In genomic region chr15:85379403-85380131, GRCh38 we compare ENCODE assay signal across 8 cellular contexts. TPM values are rescaled to one million over a fixed set of nuclear protein-coding genes. Genes with fewer than 3 reads are reported as not detected.
DNase-seq lines count a peak whose midpoint lies in the region; ATAC-seq, FAIRE-seq and TF ChIP-seq lines count a peak whose summit lies in the region.

No MANE protein-coding gene starts in this region.

- intact Hi-C loops in ovary (cut with DNase I), result loop anchor here in 1 of 4 donors (5.0 kb wide), 1 partner anchor 42 kb away; no protein-coding TSS in a partner anchor

- H3K4me2 ChIP-seq in A549, result peak overlapping the region; percentile 77

- TF ChIP-seq CTCF in A549 (IDR thresholded peaks at IDR 0.05) (no peak), ovary (IDR thresholded peaks at IDR 0.05) (no peak)

- H3K4me1 ChIP-seq in A549 (peaks cover 28% of the 10 kb centered on the region; the same call in 2 of the 3 replicates), HAP-1 (peaks cover 19% of the 10 kb centered on the region), ovary (ENCODE audit: insufficient read depth) (peaks cover 7% of the 10 kb centered on the region)

- CTCF ChIA-PET in A549 (lab: Yijun Ruan, JAX), result interaction anchor here (0.8 to 4.7 kb wide), 7 partner anchors 11 to 83 kb away, joined by 3 to 27 read pairs (median 6); no protein-coding TSS in a partner anchor

- H3K27me3 ChIP-seq in HAP-1 (ENCODE audit: low read depth) (no peaks in the 10 kb centered on the region; the same call in 1 of the 2 replicates), ovary (no peaks in the 10 kb centered on the region)

- no peak for TF ChIP-seq EP300 in A549 (IDR thresholded peaks at IDR 0.05)
- no peak for TF ChIP-seq EP300 in ovary (IDR thresholded peaks at IDR 0.05)

- no peak for TF ChIP-seq RAD21 in A549 (conservative IDR thresholded peaks at IDR 0.05 in 1 of 2, IDR thresholded peaks at IDR 0.05 in 1 of 2)

- TF ChIP-seq POLR2A in A549 (IDR thresholded peaks at IDR 0.05; ENCODE audit: low read length) (no peak), erythroblast (IDR thresholded peaks at IDR 0.05; ENCODE audit: low read length) (no peak), ovary (IDR thresholded peaks at IDR 0.05) (no peak)

- no peak for FAIRE-seq in A549 (lab: Jason Lieb, UNC)
- FAIRE-seq in frontal cortex (lab: Jason Lieb, UNC), result no peak

- H3K9me3 ChIP-seq in A549 (no peaks in the 10 kb centered on the region), HAP-1 (no peaks in the 10 kb centered on the region), ovary (no peaks in the 10 kb centered on the region)

- no peaks in the 10 kb centered on the region for H3K36me3 ChIP-seq in HAP-1 (replicated peaks)
- no peaks in the 10 kb centered on the region for H3K36me3 ChIP-seq in ovary

- 13% methylated on average over 19 of the region's 19 CpGs for WGBS in A549 (ENCODE audit: missing lambda C conversion rate)
- WGBS in ovary, 3 donors, result 2 to 8% (median 5%) methylated on average over 19 of the region's 19 CpGs

- H3K27ac ChIP-seq in A549, result peak overlapping the region; percentile 75 to 92
- H3K27ac ChIP-seq in ovary, result peak overlapping the region in 1 of 2 donors; percentile 5

- DNase-seq in A549 (ENCODE audit: low read depth in 1 of 2, low spot score in 1 of 2), result peak in 1 of 2 experiments; percentile 27
- DNase-seq in HAP-1 (ENCODE audit: low spot score in 2 of 2), result peak in 1 of 2 experiments; percentile 43
- peak; percentile 6 to 16 for DNase-seq in activated CD4-positive, alpha-beta T cell treated with anti-CD3 and anti-CD28 coated beads, Interleukin-2, amount 50 U/mL, for 4 hours
- DNase-seq in erythroblast (lab: John Stamatoyannopoulos, UW), result peak; percentile 41 to 54
- DNase-seq in ovary, result peak in 1 of 5 donors; percentile 22
- no peak for DNase-seq in NCI-H345 (lab: John Stamatoyannopoulos, UW)
- DNase-seq in frontal cortex (ENCODE audit: low spot score in 2 of 2), result no peak

- in situ Hi-C loops in HAP-1 (cut with MboI; ENCODE audit: low sequenced_read_pairs), result no loop called here

- peak overlapping the region; percentile 91 for H3K4me3 ChIP-seq in A549
- H3K4me3 ChIP-seq in HAP-1, result peak overlapping the region; percentile 97
- H3K4me3 ChIP-seq in ovary, result peak overlapping the region; percentile 78

- ATAC-seq in A549 (no peak; a peak in 1 of 6 replicates), GM21423 (IDR thresholded peaks at IDR 0.05; ENCODE audit: unreplicated experiment) (no peak)

- POLR2A ChIA-PET in A549 (lab: Yijun Ruan, JAX), result interaction anchor here (0.7 to 2.1 kb wide), 17 partner anchors 9 to 203 kb away, joined by 3 to 34 read pairs (median 5); no protein-coding TSS in a partner anchor

TF ChIP-seq in A549, 52 proteins besides CTCF, POLR2A, EP300 and RAD21:
- TF ChIP-seq CHD4 (IDR thresholded peaks at IDR 0.05; ENCODE audit: borderline replicate concordance) (no peak), KDM5A (IDR thresholded peaks at IDR 0.05) (no peak), CEBPB (IDR thresholded peaks at IDR 0.05) (no peak), E2F6 (IDR thresholded peaks at IDR 0.05; ENCODE audit: borderline replicate concordance, low read depth) (no peak), ATOH8 (CRISPR knock-in tag; IDR thresholded peaks at IDR 0.05; ENCODE audit: low read depth) (no peak), MAX (IDR thresholded peaks at IDR 0.05) (peak; percentile 41)
TF ChIP-seq in A549: peak in this region for 1.

RNA-seq across cellular contexts. Expression of gene AKAP13, which starts 0.8 kb away (rescaled TPM):
- polyA plus RNA-seq in A549 (2011; rRNA removed), result 28.8 and 59.7 TPM in 2 replicates
- polyA plus RNA-seq in A549 (2012; cell fraction: cytosol; rRNA removed), result 11.0 and 12.3 TPM in 2 replicates
- 75.3 and 75.7 TPM in 2 replicates for polyA plus RNA-seq in A549 (2012; cell fraction: nucleus; rRNA removed)
- 19.9 to 21.5 TPM (median 20.4 TPM) in 3 replicates for polyA plus RNA-seq in A549 (2017; fragmentation: RNase III; extraction: RNeasy Plus Mini Kit Qiagen cat#74134 plus additional on column Dnase treatment)
- polyA minus RNA-seq in A549 (2011; rRNA and poly(A)+ RNA removed), result 168 and 171 TPM in 2 replicates
- total RNA-seq in ovary, result 100 to 1,000 TPM in 3 of 7 donors, 10 to 100 TPM in 4; 88.2 to 190 (median 99.8) TPM
- 10 to 100 TPM; 45.3 to 94.0 TPM for polyA plus RNA-seq in ovary
- 67.3 TPM for total RNA-seq in frontal cortex

Comparison
In these comparisons a context has a peak if more than half of its experiments do, and no peak if none do; other contexts are left out.
1. DNase-seq: peak in activated CD4-positive, alpha-beta T cell treated with anti-CD3 and anti-CD28 coated beads, Interleukin-2, amount 50 U/mL, for 4 hours (2 of 2) and erythroblast (2 of 2); none in NCI-H345 (single experiment) and frontal cortex (0 of 2).
2. Peak in every context shown above with its lines, with median percentiles within 50 percentile points of each other: H3K4me3 ChIP-seq.